In genomic region chr17:63356275-63356905, GRCh38 we compare ENCODE assay signal across 10 cellular contexts.
A peak's percentile ranks its signal among the peaks of the same experiment; 100 is the strongest.
DNase-seq lines count a peak whose midpoint lies in the region; ATAC-seq and TF ChIP-seq lines count a peak whose summit lies in the region.
"Had no signal": no experiment of that assay in that cellular context is flagged by ENCODE, and none has a peak within 500 bp of the region (broad histone marks: within the 10 kb centered on the region; RNA-seq: fewer than 3 reads in every experiment).

No MANE protein-coding gene starts in this region.

- DNase-seq in HEK293T (ENCODE audit: extremely low spot score), result peak; percentile 32
- DNase-seq in ascending aorta (ENCODE audit: low spot score in 2 of 2), result peak in 1 of 2 donors; percentile 65
- no peak for DNase-seq in Right ventricle myocardium superior
- no peak for DNase-seq in stimulated activated effector memory CD8-positive, alpha-beta T cell treated with anti-CD3 and anti-CD28 coated beads, Interleukin-12 subunit alpha, Interleukin-12 subunit beta, amount 100 ng/mL, for 72 hours (ENCODE audit: low spot score in 2 of 2)
- DNase-seq in activated T-cell treated with anti-CD3 and anti-CD28 coated beads, Interleukin-2, amount 50 U/mL, for 1 hour, result no peak
- DNase-seq in 8988T, result no peak
- no peak for DNase-seq in H7
- DNase-seq: activated naive CD4-positive, alpha-beta T cell treated with Interleukin-2 at 50 U/mL for 16 hours; NCI-H2107 had no signal

- H3K9me3 ChIP-seq in ascending aorta, result no peaks in the 10 kb centered on the region

- H3K4me1 Mint-ChIP-seq in stimulated activated effector memory CD8-positive, alpha-beta T cell treated with anti-CD3 and anti-CD28 coated beads, Interleukin-12 subunit alpha, Interleukin-12 subunit beta, amount 100 ng/mL, for 72 hours, result no peaks in the 10 kb centered on the region

- peak overlapping the region; percentile 45 to 62 for H3K27ac ChIP-seq in ascending aorta

- H3K4me3 ChIP-seq in ascending aorta (no peak overlapping the region), H7 (ENCODE audit: insufficient read depth, low read depth, low read length) (no peak overlapping the region)

- no peaks in the 10 kb centered on the region for H3K27me3 ChIP-seq in ascending aorta
- no peaks in the 10 kb centered on the region for H3K27me3 ChIP-seq in H7 (ENCODE audit: control insufficient read depth, insufficient read depth, low read length)

- POLR2A ChIA-PET in HEK293T (lab: Yijun Ruan, JAX), result interaction anchor here (2.0 kb wide), 1 partner anchor 9 kb away, joined by 5 read pairs; no protein-coding TSS in a partner anchor

- H3K36me3 ChIP-seq in ascending aorta, result no peaks in the 10 kb centered on the region
- no peaks in the 10 kb centered on the region for H3K36me3 ChIP-seq in H7 (replicated peaks; ENCODE audit: control insufficient read depth, insufficient read depth, low read length)

- ATAC-seq in Right ventricle myocardium superior (ENCODE audit: poor library complexity) (peak; percentile 66), HG03439 (IDR thresholded peaks at IDR 0.05; ENCODE audit: unreplicated experiment) (no peak)
- ATAC-seq in stimulated activated effector memory CD8-positive, alpha-beta T cell treated with anti-CD3 and anti-CD28 coated beads, Interleukin-12 subunit alpha, Interleukin-12 subunit beta, amount 100 ng/mL, for 72 hours, result peak; percentile 58

- no peaks in the 10 kb centered on the region for H3K9me3 Mint-ChIP-seq in stimulated activated effector memory CD8-positive, alpha-beta T cell treated with anti-CD3 and anti-CD28 coated beads, Interleukin-12 subunit alpha, Interleukin-12 subunit beta, amount 100 ng/mL, for 72 hours

- CTCF ChIA-PET in HEK293T (lab: Yijun Ruan, JAX), result no interaction called here

- H3K36me3 Mint-ChIP-seq in stimulated activated effector memory CD8-positive, alpha-beta T cell treated with anti-CD3 and anti-CD28 coated beads, Interleukin-12 subunit alpha, Interleukin-12 subunit beta, amount 100 ng/mL, for 72 hours, result no peaks in the 10 kb centered on the region

- H3K27ac Mint-ChIP-seq in stimulated activated effector memory CD8-positive, alpha-beta T cell treated with anti-CD3 and anti-CD28 coated beads, Interleukin-12 subunit alpha, Interleukin-12 subunit beta, amount 100 ng/mL, for 72 hours, result no peak overlapping the region

- peaks cover 3 to 18% of the 10 kb centered on the region in 2 donors for H3K4me1 ChIP-seq in ascending aorta

- intact Hi-C loops in ascending aorta (cut with DNase I), result loop anchor here (5.0 kb wide), 2 partner anchors 64 to 79 kb away; no protein-coding TSS in a partner anchor
- intact Hi-C loops in Right ventricle myocardium superior (cut with DNase I), result no loop called here

- TF ChIP-seq CTCF in ascending aorta (IDR thresholded peaks at IDR 0.05), result no peak

- no peak overlapping the region for H3K4me3 Mint-ChIP-seq in stimulated activated effector memory CD8-positive, alpha-beta T cell treated with anti-CD3 and anti-CD28 coated beads, Interleukin-12 subunit alpha, Interleukin-12 subunit beta, amount 100 ng/mL, for 72 hours

TF ChIP-seq in HEK293T, 16 proteins besides CTCF, POLR2A, EP300 and RAD21:
- TF ChIP-seq PKNOX1 (IDR thresholded peaks at IDR 0.05), result peak; percentile 21; the same call in 1 of the 2 replicates
- no peak for TF ChIP-seq SP1 (IDR thresholded peaks at IDR 0.05)
TF ChIP-seq in HEK293T: peak in this region for 1.
